In the genomic region with DNA sequence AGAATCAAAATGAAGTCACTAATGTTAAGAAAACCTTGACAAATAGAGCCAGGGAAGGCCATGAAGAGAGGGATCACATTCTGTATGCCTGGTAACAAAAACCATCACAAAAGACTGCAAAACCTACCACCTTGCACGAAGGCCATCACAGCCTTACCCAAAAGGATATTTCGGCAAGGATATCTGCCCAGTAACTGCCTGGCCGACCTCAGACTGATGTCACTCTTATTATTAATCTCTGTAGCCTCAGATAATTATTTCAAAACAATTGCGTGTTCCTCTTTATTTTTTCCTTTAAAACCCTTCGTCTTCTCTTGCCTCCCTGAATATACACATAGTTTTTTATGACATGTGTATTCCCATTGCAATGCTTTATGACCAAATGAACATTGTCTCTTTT, we compare ENCODE assay signal across 37 cellular contexts. TPM values are rescaled to one million over a fixed set of nuclear protein-coding genes. Genes with fewer than 3 reads are reported as not detected.
"Had no signal": no experiment of that assay in that cellular context is flagged by ENCODE, and none has a peak within 500 bp of the region (broad histone marks: within the 10 kb centered on the region; RNA-seq: fewer than 3 reads in every experiment).

No MANE protein-coding gene starts in this region.

- H3K4me3 ChIP-seq: MG63 had no signal

- H3K9me3 ChIP-seq: MG63 had no signal

- DNase-seq: Karpas-422, Kasumi-1, MG63, MM.1S, NCI-H1048, NCI-H1092, NCI-H1092 treated with DMSO at 0.1 percent for 48 hours, NCI-H1105, NCI-H1105 treated with DMSO at 0.1 percent for 48 hours, NCI-H1417, NCI-H1417 treated with DMSO at 0.1 percent for 48 hours, NCI-H1436, NCI-H1436 treated with DMSO at 0.1 percent for 48 hours, NCI-H146, NCI-H1694, NCI-H1694 treated with DMSO at 0.1 percent for 48 hours, NCI-H187, NCI-H187 treated with DMSO at 0.1 percent for 48 hours, NCI-H1930, NCI-H2029, NCI-H2029 treated with DMSO at 0.1 percent for 48 hours, NCI-H2081, NCI-H2081 treated with DMSO at 0.1 percent for 48 hours, NCI-H2107, NCI-H2171, NCI-H2171 treated with DMSO at 0.1 percent for 48 hours, NCI-H2227 treated with DMSO at 0.1 percent for 48 hours, NCI-H226, NCI-H345, NCI-H446, NCI-H446 treated with DMSO at 0.1 percent for 48 hours, NCI-H510A, NCI-H510A treated with DMSO at 0.1 percent for 48 hours, NCI-H524 had no signal

- H3K36me3 ChIP-seq: MG63 had no signal

- H3K27me3 ChIP-seq: MG63 had no signal

RNA-seq across cellular contexts. Expression of gene CDC14C, which starts 52.5 kb away (rescaled TPM):
- total RNA-seq: LHCN-M2, MCF 10A, NCI-H460 had no signal
